23 cellular contexts compared by ENCODE assay signal in genomic region chr15:62242999-62243398, GRCh38.
"Had no signal": no experiment of that assay in that cellular context is flagged by ENCODE, and none has a peak within 500 bp of the region (broad histone marks: within the 10 kb centered on the region; RNA-seq: fewer than 3 reads in every experiment).

No MANE protein-coding gene starts in this region.

- H3K4me3 ChIP-seq: dorsolateral prefrontal cortex, heart left ventricle, lung, neural progenitor cell, pancreas, smooth muscle cell, testis, tibial nerve, upper lobe of right lung had no signal

- H3K27ac ChIP-seq: dorsolateral prefrontal cortex, heart left ventricle, neural progenitor cell, pancreas, testis, tibial nerve, upper lobe of right lung had no signal

- H3K36me3 ChIP-seq: heart left ventricle, pancreas, tibial nerve, upper lobe of right lung had no signal

- DNase-seq: cortex of kidney; dorsolateral prefrontal cortex; effector CD8-positive, alpha-beta T cell; heart left ventricle; hippocampal formation; left colon; left ventricle myocardium superior; mesenchymal stem cell; midbrain; occipital lobe; pancreas; right cardiac atrium; stimulated activated CD4-positive, alpha-beta T cell treated with anti-CD3 and anti-CD28 coated beads, Interleukin-2, amount 100 ng/mL, for 48 hours; stimulated activated CD8-positive, alpha-beta memory T cell treated with anti-CD3 and anti-CD28 coated beads, Interleukin-4, amount 100 ng/mL, for 48 hours; stimulated activated naive B cell treated with anti-CD40 and anti-IgM and Interleukin-4, amounts not matched to agents 10 μg/mL and 1 μg/mL and 100 μg/mL, for 72 hours; stimulated activated naive CD8-positive, alpha-beta T cell treated with anti-CD3 and anti-CD28 coated beads, Interleukin-15, amount 100 ng/mL, for 72 hours; testis; upper lobe of right lung had no signal

- H3K4me1 ChIP-seq: heart left ventricle, neural progenitor cell, pancreas, testis, tibial nerve, upper lobe of right lung had no signal

- FAIRE-seq: frontal cortex, pancreas had no signal

- ATAC-seq: left colon; left ventricle myocardium superior; pancreas; right cardiac atrium; stimulated activated naive B cell treated with anti-CD40 and anti-IgM and Interleukin-4, amounts not matched to agents 10 μg/mL and 1 μg/mL and 100 μg/mL, for 72 hours; stimulated activated naive CD8-positive, alpha-beta T cell treated with anti-CD3 and anti-CD28 coated beads, Interleukin-15, amount 100 ng/mL, for 72 hours; upper lobe of right lung had no signal

- H3K9me3 ChIP-seq: pancreas, testis had no signal
